ENCODE assay signal across 27 cellular contexts in genomic region chr7:116708248-116708647, GRCh38. TPM values are rescaled to one million over a fixed set of nuclear protein-coding genes. Genes with fewer than 3 reads are reported as not detected.
DNase-seq lines count a peak whose midpoint lies in the region; ATAC-seq, FAIRE-seq and TF ChIP-seq lines count a peak whose summit lies in the region.
"Had no signal": no experiment of that assay in that cellular context is flagged by ENCODE, and none has a peak within 500 bp of the region (broad histone marks: within the 10 kb centered on the region; RNA-seq: fewer than 3 reads in every experiment).

No MANE protein-coding gene starts in this region.

- no peak overlapping the region for H2BK120ac ChIP-seq in mesenchymal stem cell (ENCODE audit: low read depth, low read length)

- H3K36me3 Mint-ChIP-seq in HFFc6 (ENCODE audit: low read depth): peaks cover 55% of the 10 kb centered on the region
- peaks cover 6% of the 10 kb centered on the region for H3K36me3 Mint-ChIP-seq in MCF 10A (ENCODE audit: insufficient read depth, unreplicated experiment)

- H3K27ac Mint-ChIP-seq in HFFc6 (peak overlapping the region; percentile 76), MCF 10A (ENCODE audit: low read depth, unreplicated experiment) (peak overlapping the region; percentile 89)
- H3K27ac Mint-ChIP-seq: activated naive CD8-positive, alpha-beta T cell treated with anti-CD3 and anti-CD28 coated beads, Interleukin-2, amount 50 U/mL, for 24 hours; effector memory CD8-positive, alpha-beta T cell had no signal

- no peak for TF ChIP-seq EP300 in A549 (IDR thresholded peaks at IDR 0.05)

- peak; percentile 97 for FAIRE-seq in A549 (lab: Jason Lieb, UNC)
- FAIRE-seq: GM12892 had no signal

- whole genome bisulfite sequencing in A549 (ENCODE audit: missing lambda C conversion rate): 39% methylated on average over 1 of the region's 1 CpG
- no CpG with 5 or more reads among the region's 1 CpG for WGBS in mesenchymal stem cell

- ATAC-seq in A549 (no peak), HG02884 (IDR thresholded peaks at IDR 0.05; ENCODE audit: unreplicated experiment) (no peak), HG03342 (IDR thresholded peaks at IDR 0.05; ENCODE audit: unreplicated experiment) (no peak)
- ATAC-seq: activated naive CD8-positive, alpha-beta T cell treated with anti-CD3 and anti-CD28 coated beads, Interleukin-2, amount 50 U/mL, for 24 hours; effector memory CD8-positive, alpha-beta T cell had no signal

- H3K27ac ChIP-seq in A549 (peak overlapping the region; percentile 92 to 98), mesenchymal stem cell (ENCODE audit: low read length, poor library complexity, severe bottlenecking) (peak overlapping the region; percentile 49)
- H3K27ac ChIP-seq: colonic mucosa, sigmoid colon, stomach had no signal

- no peak overlapping the region for H4K8ac ChIP-seq in mesenchymal stem cell (ENCODE audit: low read length)

- no peak overlapping the region for H4K91ac ChIP-seq in mesenchymal stem cell (ENCODE audit: low read length)

- no peak overlapping the region for H3K23ac ChIP-seq in mesenchymal stem cell (ENCODE audit: low read length in 2 of 2)

- peaks cover 84% of the 10 kb centered on the region for H3K4me1 ChIP-seq in A549
- H3K4me1 ChIP-seq in mesenchymal stem cell (ENCODE audit: control insufficient read depth, insufficient read depth, low read depth, low read length): no peaks in the 10 kb centered on the region
- H3K4me1 ChIP-seq: colonic mucosa, sigmoid colon had no signal

- DNase-seq in A549 (ENCODE audit: low read depth in 1 of 2, low spot score in 1 of 2): no peak
- DNase-seq in HFFc6: no peak
- DNase-seq in MCF 10A (ENCODE audit: unreplicated experiment): no peak
- peak; percentile 54 for DNase-seq in mesenchymal stem cell
- no peak for DNase-seq in NCI-H748 treated with DMSO at 0.1 percent for 48 hours (lab: John Stamatoyannopoulos, UW)
- no peak for DNase-seq in activated gamma-delta T cell treated with Interleukin-2 at 50 U/mL for 16 hours
- DNase-seq: ACHN; activated gamma-delta T cell; activated naive CD8-positive, alpha-beta T cell treated with anti-CD3 and anti-CD28 coated beads, Interleukin-2, amount 50 U/mL, for 24 hours; C1 segment of cervical spinal cord; Caco-2; colonic mucosa; effector memory CD8-positive, alpha-beta T cell; head of caudate nucleus; MM.1S; NCI-H1417 treated with DMSO at 0.1 percent for 48 hours; NCI-H446; posterior cingulate gyrus; SIG-M5; sigmoid colon; stomach; T-helper 1 cell; trophoblast cell had no signal

- peaks cover 99% of the 10 kb centered on the region for H3K4me1 Mint-ChIP-seq in HFFc6 (ENCODE audit: low read depth)
- H3K4me1 Mint-ChIP-seq in MCF 10A (ENCODE audit: insufficient read depth, unreplicated experiment): peaks cover 53% of the 10 kb centered on the region
- H3K4me1 Mint-ChIP-seq: activated naive CD8-positive, alpha-beta T cell treated with anti-CD3 and anti-CD28 coated beads, Interleukin-2, amount 50 U/mL, for 24 hours; neural crest cell had no signal

- BruUV-seq in MCF 10A (replicated peaks; lab: Mats Ljungman, UMichigan): no TSS peak

- intact Hi-C loops in MCF 10A (cut with micrococcal nuclease): loop anchor here (2.0 kb wide), 1 partner anchor 35 kb away; the partner anchor contains the start of gene MET

- H3K14ac ChIP-seq in mesenchymal stem cell (ENCODE audit: low read length in 2 of 2): no peak overlapping the region

- H2AFZ ChIP-seq in mesenchymal stem cell (ENCODE audit: low read depth, low read length): no peak overlapping the region

- H3K9ac ChIP-seq in mesenchymal stem cell (ENCODE audit: low read length): no peak overlapping the region

- no peak overlapping the region for H2BK12ac ChIP-seq in mesenchymal stem cell (ENCODE audit: low read length in 2 of 2)

- H3K79me1 ChIP-seq in mesenchymal stem cell (replicated peaks; ENCODE audit: low read length, poor library complexity, severe bottlenecking): no peaks in the 10 kb centered on the region

- H3K4me3 ChIP-seq in A549 (no peak overlapping the region), mesenchymal stem cell (ENCODE audit: insufficient read depth in 1 of 2, low read depth in 1 of 2, low read length in 2 of 2) (no peak overlapping the region)
- H3K4me3 ChIP-seq: colonic mucosa, sigmoid colon, stomach had no signal

- H2AK5ac ChIP-seq in mesenchymal stem cell (ENCODE audit: low read length, severe bottlenecking): no peak overlapping the region

- TF ChIP-seq POLR2A in A549 (IDR thresholded peaks at IDR 0.05; ENCODE audit: low read length): no peak

- POLR2A ChIA-PET in A549 (lab: Yijun Ruan, JAX): interaction anchor here (0.6 to 2.8 kb wide), 4 partner anchors 9 to 35 kb away, joined by 3 to 14 read pairs (median 4); no protein-coding TSS in a partner anchor
- POLR2A ChIA-PET in MCF 10A (lab: Yijun Ruan, JAX): interaction anchor here (0.7 to 3.0 kb wide), 16 partner anchors 9 to 498 kb away, joined by 3 to 65 read pairs (median 6); partner anchors contain the start of genes MET and TES

- CTCF ChIA-PET in A549 (lab: Yijun Ruan, JAX): interaction anchor here (0.8 to 1.4 kb wide), 6 partner anchors 10 to 80 kb away, joined by 3 to 5 read pairs (median 4); partner anchors contain the start of gene MET
- CTCF ChIA-PET in MCF 10A (lab: Yijun Ruan, JAX): interaction anchor here (1.1 to 1.6 kb wide), 3 partner anchors 35 to 116 kb away, joined by 3 to 7 read pairs (median 6); no protein-coding TSS in a partner anchor

- H2BK15ac ChIP-seq in mesenchymal stem cell (ENCODE audit: low read depth, poor library complexity, severe bottlenecking): no peak overlapping the region

- H3K27me3 Mint-ChIP-seq in HFFc6 (ENCODE audit: insufficient read depth): no peaks in the 10 kb centered on the region; the same call in 1 of the 2 replicates
- no peaks in the 10 kb centered on the region for H3K27me3 Mint-ChIP-seq in MCF 10A (ENCODE audit: insufficient read depth, unreplicated experiment)

- H3K9me3 ChIP-seq in A549 (no peaks in the 10 kb centered on the region), mesenchymal stem cell (ENCODE audit: control insufficient read depth, low read length) (no peaks in the 10 kb centered on the region)
- H3K9me3 ChIP-seq: Caco-2, colonic mucosa, sigmoid colon, stomach had no signal

- H3K9me3 Mint-ChIP-seq in HFFc6 (peaks cover 6% of the 10 kb centered on the region; the same call in 1 of the 2 replicates), MCF 10A (ENCODE audit: unreplicated experiment) (no peaks in the 10 kb centered on the region)
- H3K9me3 Mint-ChIP-seq: activated naive CD8-positive, alpha-beta T cell treated with anti-CD3 and anti-CD28 coated beads, Interleukin-2, amount 50 U/mL, for 24 hours; effector memory CD8-positive, alpha-beta T cell had no signal

- H3K36me3 ChIP-seq in mesenchymal stem cell (ENCODE audit: control insufficient read depth in 1 of 2, insufficient read depth in 2 of 2, low read depth in 1 of 2, low read length in 2 of 2): peaks cover 0 to 3% of the 10 kb centered on the region in 2 experiments
- H3K36me3 ChIP-seq: colonic mucosa, sigmoid colon, stomach had no signal

- no peak overlapping the region for H3K4ac ChIP-seq in mesenchymal stem cell (ENCODE audit: low read depth in 1 of 2, low read length in 2 of 2)

- H2BK5ac ChIP-seq in mesenchymal stem cell (ENCODE audit: low read depth, low read length, poor library complexity, severe bottlenecking): no peak overlapping the region

- peak overlapping the region; percentile 72; the same call in 1 of the 2 replicates for H3K4me3 Mint-ChIP-seq in HFFc6
- H3K4me3 Mint-ChIP-seq in MCF 10A (ENCODE audit: unreplicated experiment): no peak overlapping the region
- H3K4me3 Mint-ChIP-seq: activated naive CD8-positive, alpha-beta T cell treated with anti-CD3 and anti-CD28 coated beads, Interleukin-2, amount 50 U/mL, for 24 hours; effector memory CD8-positive, alpha-beta T cell; neural crest cell had no signal

- TF ChIP-seq RAD21 in A549 (conservative IDR thresholded peaks at IDR 0.05 in 1 of 2, IDR thresholded peaks at IDR 0.05 in 1 of 2): no peak

- H3K27me3 ChIP-seq in mesenchymal stem cell (ENCODE audit: control insufficient read depth in 1 of 2, insufficient read depth in 1 of 2, low read length in 2 of 2): no peaks in the 10 kb centered on the region
- H3K27me3 ChIP-seq: colonic mucosa, sigmoid colon, stomach had no signal

- TF ChIP-seq CTCF in A549 (IDR thresholded peaks at IDR 0.05): no peak
- no peak for TF ChIP-seq CTCF in HFFc6 (IDR thresholded peaks at IDR 0.05)
- TF ChIP-seq CTCF in MCF 10A (IDR thresholded peaks at IDR 0.05; ENCODE audit: unreplicated experiment): no peak

- peak overlapping the region; percentile 96 for H3K4me2 ChIP-seq in A549
- no peak overlapping the region for H3K4me2 ChIP-seq in mesenchymal stem cell (ENCODE audit: low read length, poor library complexity, severe bottlenecking)

- H3K18ac ChIP-seq in mesenchymal stem cell (ENCODE audit: low read depth in 1 of 2, low read length in 2 of 2): no peak overlapping the region

TF ChIP-seq in A549, 52 proteins besides CTCF, POLR2A, EP300 and RAD21 (continues in another document):
- no peak for TF ChIP-seq RCOR1 (IDR thresholded peaks at IDR 0.05; ENCODE audit: low read depth, low read length)
- TF ChIP-seq MYC (IDR thresholded peaks at IDR 0.05; ENCODE audit: borderline replicate concordance, low read length): no peak
- no peak for TF ChIP-seq RARB (CRISPR knock-in tag; IDR thresholded peaks at IDR 0.05)
- no peak for TF ChIP-seq CHD2 (IDR thresholded peaks at IDR 0.05; ENCODE audit: low read length, partially characterized antibody)
- no peak for TF ChIP-seq HOXB13 (CRISPR knock-in tag; IDR thresholded peaks at IDR 0.05; ENCODE audit: low read depth)
- TF ChIP-seq, protein P1, sequence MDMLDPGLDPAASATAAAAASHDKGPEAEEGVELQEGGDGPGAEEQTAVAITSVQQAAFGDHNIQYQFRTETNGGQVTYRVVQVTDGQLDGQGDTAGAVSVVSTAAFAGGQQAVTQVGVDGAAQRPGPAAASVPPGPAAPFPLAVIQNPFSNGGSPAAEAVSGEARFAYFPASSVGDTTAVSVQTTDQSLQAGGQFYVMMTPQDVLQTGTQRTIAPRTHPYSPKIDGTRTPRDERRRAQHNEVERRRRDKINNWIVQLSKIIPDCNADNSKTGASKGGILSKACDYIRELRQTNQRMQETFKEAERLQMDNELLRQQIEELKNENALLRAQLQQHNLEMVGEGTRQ (IDR thresholded peaks at IDR 0.05): no peak
- no peak for TF ChIP-seq HEYL (CRISPR knock-in tag; IDR thresholded peaks at IDR 0.05)

RNA-seq across cellular contexts. Expression of gene MET, which starts 36.3 kb away (rescaled TPM):
- polyA plus RNA-seq in A549 (2011; rRNA removed) (161 and 165 TPM in 2 replicates), A549 (2017; fragmentation: RNase III; extraction: RNeasy Plus Mini Kit Qiagen cat#74134 plus additional on column Dnase treatment) (65.1 to 77.9 TPM (median 72.3 TPM) in 3 replicates)
- 35.2 and 44.0 TPM in 2 replicates for polyA plus RNA-seq in A549 (2012; cell fraction: cytosol; rRNA removed)
- 33.9 and 45.5 TPM in 2 replicates for polyA plus RNA-seq in A549 (2012; cell fraction: nucleus; rRNA removed)
- polyA minus RNA-seq in A549 (2011; rRNA and poly(A)+ RNA removed): 417 and 431 TPM in 2 replicates
- 100 to 1,000 TPM; 101 to 149 (median 129) TPM for total RNA-seq in HFFc6 (2021; fragmentation: NEBNext Ultra II Directional; extraction: Animal tissue kit (Norgen Biotek cat#: 25700))
- 129 and 154 TPM in 2 replicates for total RNA-seq in MCF 10A (2022)
- polyA plus RNA-seq in mesenchymal stem cell (2013, experiment 1 of 2): 0.19 TPM
- polyA plus RNA-seq in mesenchymal stem cell (2013, experiment 2 of 2): 0.38 TPM
